In the genomic region with DNA sequence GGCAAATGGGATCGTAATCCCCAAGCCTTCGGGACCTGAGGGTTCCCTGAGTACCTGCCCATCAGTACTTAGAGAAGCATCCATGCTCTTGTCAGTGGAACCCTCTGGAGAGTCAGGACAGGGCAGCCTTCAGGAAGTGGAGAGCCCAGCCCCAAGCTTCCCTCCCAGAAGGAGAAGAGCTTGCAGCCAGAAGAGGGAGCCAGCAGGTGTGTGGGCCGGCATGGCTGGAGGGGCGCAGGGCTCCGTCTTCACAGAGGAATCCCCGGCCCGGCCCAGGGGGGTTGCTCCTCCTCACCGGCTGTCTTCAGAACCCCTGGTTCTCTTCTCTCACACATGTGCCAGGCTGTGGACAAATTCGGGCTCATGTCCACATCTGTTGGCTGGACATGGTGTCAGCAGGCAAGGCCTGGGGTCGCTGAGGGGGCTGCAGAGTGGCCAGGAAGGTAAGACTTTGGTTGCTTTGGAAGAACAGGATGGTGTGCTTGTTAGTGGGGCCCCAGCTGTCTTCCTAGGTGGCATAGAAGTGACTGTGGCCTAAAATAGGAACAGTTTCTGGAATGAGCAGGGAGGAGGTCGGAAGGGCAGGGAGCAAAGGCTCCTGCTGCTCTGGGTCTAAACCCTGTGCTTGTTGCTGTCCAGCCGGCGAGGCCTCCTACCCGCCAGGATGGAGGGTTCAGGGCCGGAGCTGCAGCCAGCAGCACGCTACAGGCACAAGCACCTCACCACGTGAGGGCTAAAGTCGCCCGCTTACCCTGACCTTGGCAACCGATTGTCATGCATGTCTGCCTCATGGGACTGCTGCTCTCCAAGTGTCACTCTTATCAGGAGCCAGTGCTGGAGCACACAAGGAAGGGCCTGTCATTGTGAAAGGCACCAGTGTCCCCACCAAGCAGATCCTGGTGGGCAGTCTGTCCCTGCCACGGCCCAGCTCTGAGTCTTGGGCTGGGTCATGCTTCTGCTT, we compare ENCODE assay signal across 1 cellular context.
TF ChIP-seq lines count a peak whose summit lies in the region.

No MANE protein-coding gene starts in this region.

TF ChIP-seq in IMR-90, 13 proteins besides CTCF, POLR2A, EP300 and RAD21 (continued from another document):
- TF ChIP-seq, protein P1, sequence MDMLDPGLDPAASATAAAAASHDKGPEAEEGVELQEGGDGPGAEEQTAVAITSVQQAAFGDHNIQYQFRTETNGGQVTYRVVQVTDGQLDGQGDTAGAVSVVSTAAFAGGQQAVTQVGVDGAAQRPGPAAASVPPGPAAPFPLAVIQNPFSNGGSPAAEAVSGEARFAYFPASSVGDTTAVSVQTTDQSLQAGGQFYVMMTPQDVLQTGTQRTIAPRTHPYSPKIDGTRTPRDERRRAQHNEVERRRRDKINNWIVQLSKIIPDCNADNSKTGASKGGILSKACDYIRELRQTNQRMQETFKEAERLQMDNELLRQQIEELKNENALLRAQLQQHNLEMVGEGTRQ (IDR thresholded peaks at IDR 0.05; ENCODE audit: low read depth, low read length), result no peak
- TF ChIP-seq MAFK (IDR thresholded peaks at IDR 0.05; ENCODE audit: low read depth, low read length) (no peak), CEBPB (IDR thresholded peaks at IDR 0.05; ENCODE audit: low read depth, low read length) (no peak), RFX5 (IDR thresholded peaks at IDR 0.05; ENCODE audit: low read depth, low read length) (no peak)
TF ChIP-seq in IMR-90: peak in this region for 0.
